Comparison of ENCODE assay signal across 1 cellular context in the genomic region with DNA sequence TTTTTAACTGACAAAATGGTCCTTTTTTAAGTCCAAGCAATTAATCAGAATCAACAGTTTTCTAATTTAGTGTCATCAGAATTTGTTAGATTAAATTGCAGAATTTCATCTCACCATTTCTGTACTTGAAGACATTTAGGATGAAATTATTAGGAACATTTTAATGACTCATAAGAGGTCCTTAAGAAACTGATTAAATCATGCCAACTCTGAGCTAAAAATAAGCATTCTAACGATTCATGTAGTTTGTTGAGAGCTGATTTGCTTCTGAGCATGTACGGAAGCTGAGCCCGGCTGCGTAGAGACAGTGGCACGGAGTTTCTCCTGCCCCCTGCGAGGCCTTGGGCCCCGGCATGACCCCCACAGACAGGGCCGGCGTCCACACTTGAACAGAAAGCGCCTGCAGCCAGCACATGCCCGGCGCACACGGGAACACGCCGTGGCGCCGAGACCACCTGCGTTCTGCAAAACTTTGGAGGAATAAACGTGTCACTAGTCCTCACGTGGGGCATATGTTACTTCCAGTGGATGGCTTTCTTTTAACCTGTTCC.
TF ChIP-seq lines count a peak whose summit lies in the region.

No MANE protein-coding gene starts in this region.

TF ChIP-seq in IMR-90, 13 proteins besides CTCF, POLR2A, EP300 and RAD21:
- TF ChIP-seq NFE2L2 (IDR thresholded peaks at IDR 0.05; ENCODE audit: low read depth, low read length) (no peak), FOS (IDR thresholded peaks at IDR 0.05; ENCODE audit: low read depth, low read length) (no peak), CHD1 (IDR thresholded peaks at IDR 0.05; ENCODE audit: low read depth, low read length) (no peak), MXI1 (IDR thresholded peaks at IDR 0.05; ENCODE audit: borderline replicate concordance, low read depth, low read length) (no peak), MAFK (IDR thresholded peaks at IDR 0.05; ENCODE audit: low read depth, low read length) (no peak), MAZ (IDR thresholded peaks at IDR 0.05; ENCODE audit: borderline replicate concordance, low read depth, low read length) (no peak), SMC3 (IDR thresholded peaks at IDR 0.05; ENCODE audit: low read depth, low read length) (no peak), RFX5 (IDR thresholded peaks at IDR 0.05; ENCODE audit: low read depth, low read length) (no peak), RCOR1 (IDR thresholded peaks at IDR 0.05; ENCODE audit: insufficient replicate concordance, low read length) (no peak), CEBPB (IDR thresholded peaks at IDR 0.05; ENCODE audit: low read depth, low read length) (no peak), BHLHE40 (IDR thresholded peaks at IDR 0.05; ENCODE audit: low read depth, low read length) (no peak)
- TF ChIP-seq, protein P1, sequence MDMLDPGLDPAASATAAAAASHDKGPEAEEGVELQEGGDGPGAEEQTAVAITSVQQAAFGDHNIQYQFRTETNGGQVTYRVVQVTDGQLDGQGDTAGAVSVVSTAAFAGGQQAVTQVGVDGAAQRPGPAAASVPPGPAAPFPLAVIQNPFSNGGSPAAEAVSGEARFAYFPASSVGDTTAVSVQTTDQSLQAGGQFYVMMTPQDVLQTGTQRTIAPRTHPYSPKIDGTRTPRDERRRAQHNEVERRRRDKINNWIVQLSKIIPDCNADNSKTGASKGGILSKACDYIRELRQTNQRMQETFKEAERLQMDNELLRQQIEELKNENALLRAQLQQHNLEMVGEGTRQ (IDR thresholded peaks at IDR 0.05; ENCODE audit: low read depth, low read length), result no peak
- TF ChIP-seq, protein P2, sequence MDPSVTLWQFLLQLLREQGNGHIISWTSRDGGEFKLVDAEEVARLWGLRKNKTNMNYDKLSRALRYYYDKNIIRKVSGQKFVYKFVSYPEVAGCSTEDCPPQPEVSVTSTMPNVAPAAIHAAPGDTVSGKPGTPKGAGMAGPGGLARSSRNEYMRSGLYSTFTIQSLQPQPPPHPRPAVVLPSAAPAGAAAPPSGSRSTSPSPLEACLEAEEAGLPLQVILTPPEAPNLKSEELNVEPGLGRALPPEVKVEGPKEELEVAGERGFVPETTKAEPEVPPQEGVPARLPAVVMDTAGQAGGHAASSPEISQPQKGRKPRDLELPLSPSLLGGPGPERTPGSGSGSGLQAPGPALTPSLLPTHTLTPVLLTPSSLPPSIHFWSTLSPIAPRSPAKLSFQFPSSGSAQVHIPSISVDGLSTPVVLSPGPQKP (IDR thresholded peaks at IDR 0.05; ENCODE audit: borderline replicate concordance, low read depth, low read length), result no peak
